ENCODE assay signal across 8 cellular contexts in genomic region chr10:74150151-74151056, GRCh38. TPM values are rescaled to one million over a fixed set of nuclear protein-coding genes. Genes with fewer than 3 reads are reported as not detected.
DNase-seq lines count a peak whose midpoint lies in the region; ATAC-seq, FAIRE-seq and TF ChIP-seq lines count a peak whose summit lies in the region.

Gene AP3M1, minus strand, starts transcription at chr10:74150828. Its CDS starts 12,449 bp downstream, at chr10:74138379.

- H3K27ac ChIP-seq in C4-2B: peak within 1 kb of the TSS; percentile 81
- peak within 1 kb of the TSS; percentile 83 to 93 (median 90) for H3K27ac ChIP-seq in Peyer's patch
- H3K27ac ChIP-seq in testis: peak within 1 kb of the TSS; percentile 71 to 94

- peaks cover 16% of the 10 kb centered on the region for H3K36me3 Mint-ChIP-seq in activated T-helper 2 cell treated with anti-CD3 and anti-CD28 coated beads, Interferon-gamma antibody, Interleukin-2, Interleukin-4, amounts not matched to agents 10 μg/mL and 5 μg/mL and 100 μg/mL, durations not matched to agents 14 hours and 24 hours and 36 hours (ENCODE audit: low read depth)

- no peak within 1 kb of the TSS for H3K4me3 Mint-ChIP-seq in activated T-helper 2 cell treated with anti-CD3 and anti-CD28 coated beads, Interferon-gamma antibody, Interleukin-2, Interleukin-4, amounts not matched to agents 10 μg/mL and 5 μg/mL and 100 μg/mL, durations not matched to agents 14 hours and 24 hours and 36 hours (ENCODE audit: low read depth)

- peak; percentile 25 to 53 for TF ChIP-seq POLR2A in Peyer's patch (IDR thresholded peaks at IDR 0.05)
- TF ChIP-seq POLR2A in testis (IDR thresholded peaks at IDR 0.05): no peak

- peaks cover 0 to 41% (median 2%) of the 10 kb centered on the region in 4 donors for H3K4me1 ChIP-seq in Peyer's patch
- peaks cover 23% of the 10 kb centered on the region for H3K4me1 ChIP-seq in testis

- WGBS in testis, 2 donors: 0 to 1% methylated on average over 23 to 33 of the region's 35 CpGs

- H3K27me3 Mint-ChIP-seq in activated T-helper 2 cell treated with anti-CD3 and anti-CD28 coated beads, Interferon-gamma antibody, Interleukin-2, Interleukin-4, amounts not matched to agents 10 μg/mL and 5 μg/mL and 100 μg/mL, durations not matched to agents 14 hours and 24 hours and 36 hours (ENCODE audit: low read depth): no peaks in the 10 kb centered on the region

- TF ChIP-seq CTCF in C4-2B (conservative IDR thresholded peaks at IDR 0.05): no peak
- no peak for TF ChIP-seq CTCF in Peyer's patch (IDR thresholded peaks at IDR 0.05)
- TF ChIP-seq CTCF in foreskin fibroblast (IDR thresholded peaks at IDR 0.05; ENCODE audit: low read depth, low read length): no peak
- no peak for TF ChIP-seq CTCF in omental fat pad (IDR thresholded peaks at IDR 0.05)
- TF ChIP-seq CTCF in testis (IDR thresholded peaks at IDR 0.05): no peak

- no peaks in the 10 kb centered on the region for H3K9me3 ChIP-seq in Peyer's patch
- no peaks in the 10 kb centered on the region for H3K9me3 ChIP-seq in testis

- H3K27ac Mint-ChIP-seq in activated T-helper 2 cell treated with anti-CD3 and anti-CD28 coated beads, Interferon-gamma antibody, Interleukin-2, Interleukin-4, amounts not matched to agents 10 μg/mL and 5 μg/mL and 100 μg/mL, durations not matched to agents 14 hours and 24 hours and 36 hours: no peak within 1 kb of the TSS

- H3K36me3 ChIP-seq in Peyer's patch (no peaks in the 10 kb centered on the region), testis (ENCODE audit: low read depth, missing control alignments) (no peaks in the 10 kb centered on the region)

- FAIRE-seq in GM19239 (lab: Jason Lieb, UNC): peak; percentile 55

- ATAC-seq in HG03439 (IDR thresholded peaks at IDR 0.05; ENCODE audit: unreplicated experiment) (peak; percentile 46), omental fat pad (ENCODE audit: low FRiP score) (peak; percentile 72)

- H3K9me3 Mint-ChIP-seq in activated T-helper 2 cell treated with anti-CD3 and anti-CD28 coated beads, Interferon-gamma antibody, Interleukin-2, Interleukin-4, amounts not matched to agents 10 μg/mL and 5 μg/mL and 100 μg/mL, durations not matched to agents 14 hours and 24 hours and 36 hours: no peaks in the 10 kb centered on the region

- H3K4me1 Mint-ChIP-seq in activated T-helper 2 cell treated with anti-CD3 and anti-CD28 coated beads, Interferon-gamma antibody, Interleukin-2, Interleukin-4, amounts not matched to agents 10 μg/mL and 5 μg/mL and 100 μg/mL, durations not matched to agents 14 hours and 24 hours and 36 hours (ENCODE audit: low read depth): peaks cover 27% of the 10 kb centered on the region

- H3K27me3 ChIP-seq in Peyer's patch (no peaks in the 10 kb centered on the region), testis (no peaks in the 10 kb centered on the region)

- H3K4me3 ChIP-seq in Peyer's patch (peak within 1 kb of the TSS; percentile 65 to 89 (median 70)), foreskin fibroblast (ENCODE audit: low read depth in 1 of 2, low read length in 2 of 2) (peak within 1 kb of the TSS; percentile 53 to 98), testis (peak within 1 kb of the TSS; percentile 72 to 79)

- DNase-seq in GM19239 (ENCODE audit: insufficient read length, low spot score) (peak; percentile 65), Peyer's patch (peak; percentile 82 to 93 (median 88)), foreskin fibroblast (no peak), omental fat pad (ENCODE audit: low spot score) (peak; percentile 64), testis (peak; percentile 92)
- DNase-seq in activated T-helper 2 cell treated with anti-CD3 and anti-CD28 coated beads, Interferon-gamma antibody, Interleukin-2, Interleukin-4, amounts not matched to agents 10 μg/mL and 5 μg/mL and 100 μg/mL, durations not matched to agents 14 hours and 24 hours and 36 hours (ENCODE audit: low spot score): peak; percentile 79

- intact Hi-C loops in activated T-helper 2 cell treated with anti-CD3 and anti-CD28 coated beads, Interferon-gamma antibody, Interleukin-2, Interleukin-4, amounts not matched to agents 10 μg/mL and 5 μg/mL and 100 μg/mL, durations not matched to agents 14 hours and 24 hours and 36 hours (cut with micrococcal nuclease): loop anchor here (1.0 to 10.0 kb wide), 5 partner anchors 26 to 1084 kb away; partner anchors contain the start of genes COMTD1 and NDST2
- intact Hi-C loops in testis (cut with DNase I; ENCODE audit: low total_unique reads): no loop called here

RNA-seq across cellular contexts. Expression of gene AP3M1, which starts in this region (rescaled TPM):
- 10 to 100 TPM; 17.5 to 23.2 (median 22.0) TPM for total RNA-seq in Peyer's patch
- 46.0 and 46.9 TPM in 2 replicates for total RNA-seq in activated T-helper 2 cell treated with anti-CD3 and anti-CD28 coated beads, Interferon-gamma antibody, Interleukin-2, Interleukin-4, amounts not matched to agents 10 μg/mL and 5 μg/mL and 100 μg/mL, durations not matched to agents 14 hours and 24 hours and 36 hours
- 10 to 100 TPM; 23.8 to 33.6 (median 26.5) TPM for total RNA-seq in omental fat pad
- total RNA-seq in testis: 10 to 100 TPM; 38.6 to 44.4 TPM
- 32.0 TPM for polyA plus RNA-seq in testis (ENCODE audit: insufficient read depth, low read depth, low replicate concordance)

Comparison
In these comparisons a context has a peak if more than half of its experiments do, and no peak if none do; other contexts are left out.
1. DNase-seq: peak in GM19239 (single experiment), Peyer's patch (3 of 3), activated T-helper 2 cell treated with anti-CD3 and anti-CD28 coated beads, Interferon-gamma antibody, Interleukin-2, Interleukin-4, amounts not matched to agents 10 μg/mL and 5 μg/mL and 100 μg/mL, durations not matched to agents 14 hours and 24 hours and 36 hours (single experiment), omental fat pad (single experiment) and testis (single experiment); none in foreskin fibroblast (0 of 2).
2. Peak in every context shown above with its lines, with median percentiles within 50 percentile points of each other: H3K27ac ChIP-seq and H3K4me3 ChIP-seq.